35 cellular contexts compared by ENCODE assay signal in the genomic region with DNA sequence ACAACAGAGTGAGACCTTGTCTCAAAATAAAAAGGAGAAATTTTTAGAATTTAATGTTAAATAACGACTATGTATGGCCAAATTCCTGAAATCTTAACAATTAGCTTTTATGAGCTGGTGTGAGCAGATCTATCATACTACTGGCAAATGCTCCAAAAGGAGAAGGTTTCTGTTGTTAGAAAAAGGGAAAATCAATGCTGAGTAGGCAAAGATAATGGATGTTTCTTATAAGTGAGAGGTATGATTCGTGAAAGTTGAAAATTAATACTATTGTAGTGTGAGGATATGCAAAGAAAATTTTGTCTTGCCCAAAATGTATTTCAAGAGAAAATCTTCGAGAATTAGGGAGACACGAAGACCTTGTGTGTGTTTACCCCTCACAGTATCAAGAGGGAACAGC.
"Had no signal": no experiment of that assay in that cellular context is flagged by ENCODE, and none has a peak within 500 bp of the region (broad histone marks: within the 10 kb centered on the region; RNA-seq: fewer than 3 reads in every experiment).

No MANE protein-coding gene starts in this region.

- H3K27me3 ChIP-seq: MG63 had no signal

- H3K36me3 ChIP-seq: MG63 had no signal

- H3K9me3 ChIP-seq: MG63 had no signal

- DNase-seq: Karpas-422, Kasumi-1, MG63, MM.1S, MV-4-11, NCI-H1048, NCI-H1092 treated with DMSO at 0.1 percent for 48 hours, NCI-H1105, NCI-H1105 treated with DMSO at 0.1 percent for 48 hours, NCI-H1417, NCI-H1417 treated with DMSO at 0.1 percent for 48 hours, NCI-H1436, NCI-H1436 treated with DMSO at 0.1 percent for 48 hours, NCI-H146, NCI-H1694, NCI-H1694 treated with DMSO at 0.1 percent for 48 hours, NCI-H187, NCI-H187 treated with DMSO at 0.1 percent for 48 hours, NCI-H1930, NCI-H2029, NCI-H2029 treated with DMSO at 0.1 percent for 48 hours, NCI-H2081, NCI-H2081 treated with DMSO at 0.1 percent for 48 hours, NCI-H2107, NCI-H2171, NCI-H2171 treated with DMSO at 0.1 percent for 48 hours, NCI-H2227 treated with DMSO at 0.1 percent for 48 hours, NCI-H226, NCI-H345, NCI-H446, NCI-H446 treated with DMSO at 0.1 percent for 48 hours, NCI-H510A, NCI-H510A treated with DMSO at 0.1 percent for 48 hours, NCI-H524, NCI-H524 treated with DMSO at 0.1 percent for 48 hours had no signal

- H3K4me3 ChIP-seq: MG63 had no signal
